Comparison of ENCODE assay signal across 29 cellular contexts in genomic region chr4:152217896-152218295, GRCh38.
"Had no signal": no experiment of that assay in that cellular context is flagged by ENCODE, and none has a peak within 500 bp of the region (broad histone marks: within the 10 kb centered on the region; RNA-seq: fewer than 3 reads in every experiment).

No MANE protein-coding gene starts in this region.

- H3K27ac Mint-ChIP-seq: activated B cell treated with CpG ODN at 0.5 μM for 24 hours; activated CD4-positive, alpha-beta memory T cell treated with anti-CD3 and anti-CD28 coated beads for 36 hours; activated naive CD4-positive, alpha-beta T cell treated with anti-CD3 and anti-CD28 coated beads for 36 hours; activated T-helper 1 cell treated with anti-CD3 and anti-CD28 coated beads, Interleukin-12 subunit alpha, Interleukin-12 subunit beta, Interleukin-2, Interleukin-4 antibody, amounts not matched to agents 30 ng/mL and 10 ng/mL and 1 ng/mL, durations not matched to agents 14 hours and 24 hours and 36 hours had no signal

- DNase-seq: activated B cell treated with CpG ODN at 0.5 μM for 24 hours; activated CD4-positive, alpha-beta memory T cell treated with anti-CD3 and anti-CD28 coated beads for 36 hours; activated CD4-positive, alpha-beta T cell treated with anti-CD3 and anti-CD28 coated beads for 4 hours; activated CD4-positive, alpha-beta T cell treated with anti-CD3 and anti-CD28 coated beads, Interleukin-2, amount 50 U/mL, for 1 hour; activated CD4-positive, CD25-positive, alpha-beta regulatory T cell treated with anti-CD3 and anti-CD28 coated beads, Interleukin-2, amount 50 U/mL, for 72 hours; activated CD8-positive, alpha-beta memory T cell treated with anti-CD3 and anti-CD28 coated beads, Interleukin-2, amount 50 U/mL, for 4 hours; activated gamma-delta T cell treated with Interleukin-2 at 50 U/mL for 16 hours; activated naive CD4-positive, alpha-beta T cell treated with anti-CD3 and anti-CD28 coated beads for 36 hours; activated T-cell treated with anti-CD3 and anti-CD28 coated beads for 4 hours; activated T-cell treated with anti-CD3 and anti-CD28 coated beads, Interleukin-2, amount 50 U/mL, for 4 hours; adrenal gland; body of pancreas; cerebellar nuclear complex; NCI-H1048; NCI-H187; NCI-H2029 treated with DMSO at 0.1 percent for 48 hours; NCI-H446 treated with DMSO at 0.1 percent for 48 hours; NCI-H524; PC-9; SIG-M5; SW 1271; T-helper 1 cell; T-helper 2 cell; T-helper 9 cell had no signal

- H3K4me3 ChIP-seq: adrenal gland, body of pancreas, breast epithelium, PC-9 had no signal

- H3K4me2 ChIP-seq: KMS-11, PC-9 had no signal

- H2AFZ ChIP-seq: PC-9 had no signal

- H3K4me1 Mint-ChIP-seq: activated B cell treated with CpG ODN at 0.5 μM for 24 hours had no signal

- H3K9ac ChIP-seq: KMS-11 had no signal

- H3K27me3 Mint-ChIP-seq: activated CD4-positive, alpha-beta memory T cell treated with anti-CD3 and anti-CD28 coated beads for 36 hours had no signal

- H3K36me3 ChIP-seq: adrenal gland, breast epithelium had no signal

- H3K27ac ChIP-seq: adrenal gland, body of pancreas, breast epithelium, KMS-11, PC-9, RWPE1, VCaP had no signal

- H3K27me3 ChIP-seq: adrenal gland, body of pancreas, breast epithelium had no signal

- H3K4me3 Mint-ChIP-seq: activated B cell treated with CpG ODN at 0.5 μM for 24 hours; activated CD4-positive, alpha-beta memory T cell treated with anti-CD3 and anti-CD28 coated beads for 36 hours; activated naive CD4-positive, alpha-beta T cell treated with anti-CD3 and anti-CD28 coated beads for 36 hours; activated T-cell treated with anti-CD3 and anti-CD28 coated beads, Interleukin-2, amount 50 U/mL, for 4 hours; activated T-helper 1 cell treated with anti-CD3 and anti-CD28 coated beads, Interleukin-12 subunit alpha, Interleukin-12 subunit beta, Interleukin-2, Interleukin-4 antibody, amounts not matched to agents 30 ng/mL and 10 ng/mL and 1 ng/mL, durations not matched to agents 14 hours and 24 hours and 36 hours had no signal

- H3K4me1 ChIP-seq: adrenal gland, body of pancreas, breast epithelium had no signal
